In the genomic region with DNA sequence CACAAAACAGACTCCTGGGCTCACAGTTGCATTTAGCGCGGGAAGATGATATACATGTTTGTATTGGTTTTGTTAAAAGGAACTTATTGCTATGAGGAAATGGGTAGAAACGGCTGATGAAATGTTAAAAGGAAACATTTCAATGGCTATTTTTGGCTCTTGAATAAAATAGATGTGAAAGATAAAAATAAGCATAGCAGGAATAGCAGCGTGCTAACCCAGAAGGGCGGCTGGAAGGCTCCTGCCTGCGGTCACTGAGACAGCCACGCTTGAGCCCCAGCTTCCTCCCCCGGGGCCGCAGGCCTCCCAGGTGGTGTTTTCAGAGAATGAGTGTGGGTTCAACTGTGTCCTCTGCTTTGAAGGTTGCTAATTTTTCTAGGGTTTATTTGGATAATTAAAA, we compare ENCODE assay signal across 10 cellular contexts. TPM values are rescaled to one million over a fixed set of nuclear protein-coding genes. Genes with fewer than 3 reads are reported as not detected.
DNase-seq lines count a peak whose midpoint lies in the region; ATAC-seq, FAIRE-seq and TF ChIP-seq lines count a peak whose summit lies in the region.
"Had no signal": no experiment of that assay in that cellular context is flagged by ENCODE, and none has a peak within 500 bp of the region (broad histone marks: within the 10 kb centered on the region; RNA-seq: fewer than 3 reads in every experiment).

No MANE protein-coding gene starts in this region.

- peaks cover 0 to 4% of the 10 kb centered on the region in 2 donors for H3K36me3 ChIP-seq in kidney (ENCODE audit: control insufficient read depth in 1 of 2, insufficient read depth in 2 of 2, low read length in 2 of 2)
- H3K36me3 ChIP-seq in lower lobe of right lung = peaks cover 32% of the 10 kb centered on the region

- FAIRE-seq in kidney (lab: Jason Lieb, UNC) = peak; percentile 59

- H3K9ac ChIP-seq in kidney (ENCODE audit: low read length in 2 of 2) = no peak overlapping the region

- H3K4me3 ChIP-seq in kidney (ENCODE audit: low read length in 2 of 2) (no peak overlapping the region), lower lobe of right lung (no peak overlapping the region)
- H3K4me3 ChIP-seq: heart left ventricle had no signal

- intact Hi-C loops in kidney (cut with DNase I) = no loop called here
- intact Hi-C loops in lower lobe of right lung (cut with DNase I) = no loop called here

- no peak overlapping the region for H3K27ac ChIP-seq in kidney (ENCODE audit: low read depth in 2 of 2, low read length in 2 of 2)
- H3K27ac ChIP-seq in lower lobe of right lung = no peak overlapping the region

- no peaks in the 10 kb centered on the region for H3K9me3 ChIP-seq in kidney (ENCODE audit: control insufficient read depth in 1 of 2, low read length in 2 of 2)
- H3K9me3 ChIP-seq in lower lobe of right lung = no peaks in the 10 kb centered on the region
- H3K9me3 ChIP-seq: heart left ventricle had no signal

- TF ChIP-seq CTCF in kidney (IDR thresholded peaks at IDR 0.05; ENCODE audit: borderline replicate concordance, extremely low read depth, insufficient read depth) (no peak), lower lobe of right lung (IDR thresholded peaks at IDR 0.05) (no peak)

- DNase-seq in KG1 (lab: John Stamatoyannopoulos, UW) (peak; percentile 39), kidney (peak; percentile 79), amygdala (lab: John Stamatoyannopoulos, UW) (no peak), lower lobe of right lung (no peak), C1 segment of cervical spinal cord (lab: John Stamatoyannopoulos, UW) (no peak), NCI-H1694 treated with DMSO at 0.1 percent for 48 hours (lab: John Stamatoyannopoulos, UW) (no peak)
- DNase-seq: heart left ventricle, Kasumi-1 had no signal

- no peaks in the 10 kb centered on the region for H3K27me3 ChIP-seq in lower lobe of right lung (ENCODE audit: low read depth)
- H3K27me3 ChIP-seq: heart left ventricle had no signal

- peak; percentile 69 for ATAC-seq in GM18858 (IDR thresholded peaks at IDR 0.05; ENCODE audit: unreplicated experiment)
- ATAC-seq in GM21825 (IDR thresholded peaks at IDR 0.05; ENCODE audit: unreplicated experiment) = peak; percentile 71
- ATAC-seq in lower lobe of right lung = no peak

- H3K4me1 ChIP-seq in kidney (ENCODE audit: control insufficient read depth in 1 of 2, insufficient read depth in 1 of 2, low read depth in 1 of 2, low read length in 2 of 2) = peaks cover 0 to 2% of the 10 kb centered on the region in 2 donors
- peaks cover 24% of the 10 kb centered on the region for H3K4me1 ChIP-seq in lower lobe of right lung

RNA-seq across cellular contexts. Expression of gene CLCN4, which starts 35.0 kb away (rescaled TPM):
- total RNA-seq in kidney (7.3 TPM), lower lobe of right lung (13.8 TPM)
- polyA plus RNA-seq in kidney (ENCODE audit: insufficient read depth, low read depth, low replicate concordance) = 2.4 TPM

Comparison
In these comparisons a context has a peak if more than half of its experiments do, and no peak if none do; other contexts are left out.
1. ATAC-seq: peak in GM18858 (single experiment) and GM21825 (single experiment); none in lower lobe of right lung (0 of 2).
2. DNase-seq: peak in KG1 (single experiment) and kidney (single experiment); none in amygdala (0 of 56), lower lobe of right lung (single experiment), C1 segment of cervical spinal cord (0 of 14) and NCI-H1694 treated with DMSO at 0.1 percent for 48 hours (single experiment).